16 cellular contexts compared by ENCODE assay signal in the genomic region with DNA sequence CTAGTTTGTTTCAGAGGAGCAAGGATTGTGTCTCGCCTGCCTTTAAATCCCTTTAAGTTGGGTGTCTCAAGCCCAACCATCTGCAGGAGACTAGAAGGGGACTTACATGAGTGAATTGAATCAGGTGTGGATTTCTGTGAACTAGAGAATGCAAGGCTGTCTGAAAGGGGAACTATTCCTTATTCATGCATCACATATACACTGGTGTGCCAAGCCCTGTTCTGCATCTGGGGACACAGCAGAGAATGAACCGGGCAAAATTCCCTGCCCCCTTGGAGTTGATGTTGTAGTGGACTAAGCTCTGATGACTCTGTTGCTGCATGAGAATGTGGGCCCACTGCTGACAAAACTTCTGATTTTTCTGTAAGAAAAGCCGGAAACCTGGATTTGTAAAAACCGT.
"Had no signal": no experiment of that assay in that cellular context is flagged by ENCODE, and none has a peak within 500 bp of the region (broad histone marks: within the 10 kb centered on the region; RNA-seq: fewer than 3 reads in every experiment).

No MANE protein-coding gene starts in this region.

- H3K27me3 Mint-ChIP-seq: activated naive CD4-positive, alpha-beta T cell treated with anti-CD3 and anti-CD28 coated beads, Interleukin-2, amount 10 ng/mL, durations not matched to agents 7 days and 5 days; activated T-helper 17 cell treated with anti-CD3 and anti-CD28 coated beads, Interleukin-2, amount 50 U/mL, for 72 hours had no signal

- H3K4me1 ChIP-seq: tibial artery had no signal

- H3K27ac ChIP-seq: hepatocyte, tibial artery, WERI-Rb-1 had no signal

- H3K4me1 Mint-ChIP-seq: mesothelial cell of epicardium had no signal

- H3K36me3 Mint-ChIP-seq: brain, mesothelial cell of epicardium had no signal

- H3K27me3 ChIP-seq: hepatocyte, tibial artery had no signal

- DNase-seq: activated CD4-positive, alpha-beta T cell treated with anti-CD3 and anti-CD28 coated beads for 48 hours; activated T-cell treated with anti-CD3 and anti-CD28 coated beads for 4 hours; amniotic stem cell; cerebellar nuclear complex; dermis blood vessel endothelial cell; endodermal cell; erythroblast; kidney glomerular epithelial cell; small intestine; tibial artery had no signal

- ATAC-seq: activated T-helper 17 cell treated with anti-CD3 and anti-CD28 coated beads, Interleukin-2, amount 50 U/mL, for 72 hours had no signal

- H3K4me3 ChIP-seq: hepatocyte, tibial artery had no signal

- H3K9me3 ChIP-seq: tibial artery had no signal

- H3K9me3 Mint-ChIP-seq: activated naive CD4-positive, alpha-beta T cell treated with anti-CD3 and anti-CD28 coated beads, Interleukin-2, amount 10 ng/mL, durations not matched to agents 7 days and 5 days; activated T-helper 17 cell treated with anti-CD3 and anti-CD28 coated beads, Interleukin-2, amount 50 U/mL, for 72 hours; endodermal cell; mesothelial cell of epicardium had no signal

- H3K27ac Mint-ChIP-seq: endodermal cell, mesothelial cell of epicardium had no signal

- H3K4me3 Mint-ChIP-seq: activated naive CD4-positive, alpha-beta T cell treated with anti-CD3 and anti-CD28 coated beads, Interleukin-2, amount 10 ng/mL, durations not matched to agents 7 days and 5 days; activated T-helper 17 cell treated with anti-CD3 and anti-CD28 coated beads, Interleukin-2, amount 50 U/mL, for 72 hours; brain; endodermal cell; mesothelial cell of epicardium had no signal

- H3K36me3 ChIP-seq: tibial artery, WERI-Rb-1 had no signal
